Comparison of ENCODE assay signal across 20 cellular contexts in the genomic region with DNA sequence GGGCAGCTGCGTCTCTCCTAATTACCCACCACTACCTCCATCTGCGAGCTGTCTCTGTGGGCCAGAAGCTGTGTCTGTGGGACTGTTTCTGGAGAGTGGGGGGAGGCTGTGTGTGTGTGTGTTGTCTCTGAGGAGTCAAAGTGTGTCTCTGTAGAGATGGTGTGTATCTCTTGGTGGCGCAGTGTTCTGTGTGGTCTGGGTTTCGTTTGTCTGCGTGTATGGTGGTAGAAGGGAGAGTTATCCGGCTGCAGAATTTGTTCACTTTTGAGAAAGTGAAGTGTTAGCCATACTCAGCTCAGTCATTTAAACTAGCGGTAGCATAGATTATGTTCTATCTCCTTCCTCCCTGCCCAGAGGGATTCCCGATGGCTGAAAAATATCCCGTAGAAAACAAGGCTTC. TPM values are rescaled to one million over a fixed set of nuclear protein-coding genes. Genes with fewer than 3 reads are reported as not detected.
DNase-seq lines count a peak whose midpoint lies in the region; ATAC-seq, FAIRE-seq and TF ChIP-seq lines count a peak whose summit lies in the region.
"Had no signal": no experiment of that assay in that cellular context is flagged by ENCODE, and none has a peak within 500 bp of the region (broad histone marks: within the 10 kb centered on the region; RNA-seq: fewer than 3 reads in every experiment).

No MANE protein-coding gene starts in this region.

- no peak overlapping the region for H3K9ac ChIP-seq in endothelial cell of umbilical vein (replicated peaks; ENCODE audit: extremely low read depth, insufficient read depth, low read length)
- H3K9ac ChIP-seq: BLaER1 treated with 17β-estradiol and CSF1 and Interleukin-3, amounts not matched to agents 10 nM and 100 nM had no signal

- H2AFZ ChIP-seq in endothelial cell of umbilical vein (ENCODE audit: low read depth, low read length) = peak overlapping the region; percentile 85

- H3K79me2 ChIP-seq in endothelial cell of umbilical vein (ENCODE audit: control insufficient read depth, insufficient read depth, low read length) = peaks cover 11% of the 10 kb centered on the region

- no TSS peak for BruUV-seq in endothelial cell of umbilical vein (replicated peaks; lab: Mats Ljungman, UMichigan)

- no peaks in the 10 kb centered on the region for H3K9me1 ChIP-seq in endothelial cell of umbilical vein (replicated peaks; ENCODE audit: control insufficient read depth, extremely low read depth, insufficient read depth, low read length)

- no peaks in the 10 kb centered on the region for H3K9me3 Mint-ChIP-seq in type B pancreatic cell
- no peaks in the 10 kb centered on the region for H3K9me3 Mint-ChIP-seq in stimulated activated naive CD8-positive, alpha-beta T cell treated with anti-CD3 and anti-CD28 coated beads, Interleukin-15, amount 100 ng/mL, for 72 hours

- no peaks in the 10 kb centered on the region for H4K20me1 ChIP-seq in endothelial cell of umbilical vein (replicated peaks; ENCODE audit: control insufficient read depth, extremely low read depth, insufficient read depth, low read length)

- H3K27ac Mint-ChIP-seq in type B pancreatic cell = no peak overlapping the region
- H3K27ac Mint-ChIP-seq in stimulated activated naive CD8-positive, alpha-beta T cell treated with anti-CD3 and anti-CD28 coated beads, Interleukin-15, amount 100 ng/mL, for 72 hours = no peak overlapping the region
- H3K27ac Mint-ChIP-seq: CD4-positive, CD25-positive, alpha-beta regulatory T cell had no signal

- H3K27me3 Mint-ChIP-seq in type B pancreatic cell = peaks cover 86% of the 10 kb centered on the region
- peaks cover 78% of the 10 kb centered on the region for H3K27me3 Mint-ChIP-seq in stimulated activated naive CD8-positive, alpha-beta T cell treated with anti-CD3 and anti-CD28 coated beads, Interleukin-15, amount 100 ng/mL, for 72 hours

- ATAC-seq in left cardiac atrium = no peak
- ATAC-seq in HG02623 (IDR thresholded peaks at IDR 0.05; ENCODE audit: unreplicated experiment) = no peak
- no peak for ATAC-seq in stimulated activated naive CD8-positive, alpha-beta T cell treated with anti-CD3 and anti-CD28 coated beads, Interleukin-15, amount 100 ng/mL, for 72 hours
- ATAC-seq in left ventricle myocardium superior = no peak

- peaks cover 23% of the 10 kb centered on the region for H3K4me1 ChIP-seq in left ventricle myocardium inferior
- peaks cover 33% of the 10 kb centered on the region for H3K4me1 ChIP-seq in endothelial cell of umbilical vein (ENCODE audit: control insufficient read depth, extremely low read depth, insufficient read depth, low read length)

- intact Hi-C loops in left ventricle myocardium inferior (cut with micrococcal nuclease) (no loop called here), left cardiac atrium (cut with DNase I) (no loop called here), endothelial cell of umbilical vein (cut with micrococcal nuclease) (loop anchor here (2.0 to 5.0 kb wide), 2 partner anchors 279 to 301 kb away; no protein-coding TSS in a partner anchor), left ventricle myocardium superior (cut with micrococcal nuclease) (no loop called here)

- no peaks in the 10 kb centered on the region for H3K36me3 Mint-ChIP-seq in type B pancreatic cell
- H3K36me3 Mint-ChIP-seq: CD4-positive, CD25-positive, alpha-beta regulatory T cell had no signal

- H3K4me3 Mint-ChIP-seq in type B pancreatic cell = peak overlapping the region; percentile 18
- no peak overlapping the region for H3K4me3 Mint-ChIP-seq in stimulated activated naive CD8-positive, alpha-beta T cell treated with anti-CD3 and anti-CD28 coated beads, Interleukin-15, amount 100 ng/mL, for 72 hours

- peaks cover 18% of the 10 kb centered on the region for H3K4me1 Mint-ChIP-seq in type B pancreatic cell (ENCODE audit: unreplicated experiment)
- H3K4me1 Mint-ChIP-seq in stimulated activated naive CD8-positive, alpha-beta T cell treated with anti-CD3 and anti-CD28 coated beads, Interleukin-15, amount 100 ng/mL, for 72 hours = peaks cover 19% of the 10 kb centered on the region

- H3K4me2 ChIP-seq in endothelial cell of umbilical vein (ENCODE audit: insufficient read depth, low read length) = peak overlapping the region; percentile 93

- H3K36me3 ChIP-seq in left ventricle myocardium inferior (no peaks in the 10 kb centered on the region), endothelial cell of umbilical vein (ENCODE audit: control insufficient read depth in 2 of 2, extremely low read depth in 1 of 2, insufficient read depth in 2 of 2, low read length in 2 of 2) (no peaks in the 10 kb centered on the region)
- H3K36me3 ChIP-seq: BLaER1 treated with 17β-estradiol and CSF1 and Interleukin-3, amounts not matched to agents 10 nM and 100 nM; HAP-1 had no signal

- TF ChIP-seq CTCF in left ventricle myocardium inferior (IDR thresholded peaks at IDR 0.05; ENCODE audit: borderline replicate concordance) (no peak), endothelial cell of umbilical vein (IDR thresholded peaks at IDR 0.05; ENCODE audit: extremely low read depth in 1 of 2, insufficient read depth in 1 of 2, low read depth in 1 of 2, low read length in 2 of 2) (no peak), type B pancreatic cell (conservative IDR thresholded peaks at IDR 0.05) (no peak)

- DNase-seq in left ventricle myocardium inferior (no peak), left cardiac atrium (no peak), cerebellar cortex (ENCODE audit: low spot score) (peak; percentile 56), endothelial cell of umbilical vein (ENCODE audit: low read depth, low spot score) (peak; percentile 67), type B pancreatic cell (ENCODE audit: extremely low spot score, unreplicated experiment) (no peak), left ventricle myocardium superior (no peak)
- DNase-seq in stimulated activated naive CD8-positive, alpha-beta T cell treated with anti-CD3 and anti-CD28 coated beads, Interleukin-15, amount 100 ng/mL, for 72 hours = no peak
- DNase-seq: AML-193; CD4-positive, CD25-positive, alpha-beta regulatory T cell; DMS 273 treated with DMSO at 0.1 percent for 48 hours; DMS79 had no signal

- H3K4me3 ChIP-seq in left ventricle myocardium inferior (peak overlapping the region; percentile 75), endothelial cell of umbilical vein (replicated peaks in 1 of 3; ENCODE audit: insufficient read depth in 1 of 3, low read depth in 1 of 3, low read length in 3 of 3) (peak overlapping the region; percentile 1 to 79 (median 6))

- CTCF ChIA-PET in endothelial cell of umbilical vein (lab: Charles Lee) = interaction anchor here (0.7 to 7.6 kb wide), 17 partner anchors 27 to 489 kb away, joined by 3 to 119 read pairs (median 4); no protein-coding TSS in a partner anchor

- H3K27ac ChIP-seq in left ventricle myocardium inferior (replicated peaks) (no peak overlapping the region), endothelial cell of umbilical vein (ENCODE audit: insufficient read depth, low read depth, low read length) (no peak overlapping the region)
- H3K27ac ChIP-seq: 22Rv1; BLaER1 treated with 17β-estradiol and CSF1 and Interleukin-3, amounts not matched to agents 10 nM and 100 nM; HL-60 had no signal

- no peak for TF ChIP-seq POLR2A in endothelial cell of umbilical vein (IDR thresholded peaks at IDR 0.05; ENCODE audit: low read depth, low read length)

- peak; percentile 15 for FAIRE-seq in endothelial cell of umbilical vein (lab: Jason Lieb, UNC)
- FAIRE-seq: G401.6, GM12891, H1 had no signal

- POLR2A ChIA-PET in endothelial cell of umbilical vein (lab: Charles Lee) = no interaction called here

- H3K27me3 ChIP-seq in left ventricle myocardium inferior (ENCODE audit: low read depth) (peaks cover 41% of the 10 kb centered on the region), endothelial cell of umbilical vein (ENCODE audit: control insufficient read depth in 2 of 2, insufficient read depth in 2 of 2, low read length in 2 of 2) (no peaks in the 10 kb centered on the region)

- dilution Hi-C loops in endothelial cell of umbilical vein (cut with MboI; ENCODE audit: extremely low pct_ligation_motif_present, low sequenced_read_pairs) = no loop called here

- H3K9me3 ChIP-seq in left ventricle myocardium inferior (replicated peaks) (no peaks in the 10 kb centered on the region), endothelial cell of umbilical vein (replicated peaks; ENCODE audit: control insufficient read depth, insufficient read depth, low read length) (no peaks in the 10 kb centered on the region)
- H3K9me3 ChIP-seq: BLaER1 treated with 17β-estradiol and CSF1 and Interleukin-3, amounts not matched to agents 10 nM and 100 nM; HAP-1 had no signal

TF ChIP-seq in endothelial cell of umbilical vein, 7 proteins besides CTCF, POLR2A, EP300 and RAD21:
- TF ChIP-seq EZH2 (IDR thresholded peaks at IDR 0.05; ENCODE audit: borderline replicate concordance, low read depth, low read length, severe bottlenecking) (no peak), GATA2 (IDR thresholded peaks at IDR 0.05; ENCODE audit: insufficient read depth, insufficient read length, low read depth, low read length) (no peak), POLR2AphosphoS5 (IDR thresholded peaks at IDR 0.05; ENCODE audit: insufficient read depth, low read depth, low read length) (no peak), FOS (IDR thresholded peaks at IDR 0.05; ENCODE audit: borderline replicate concordance, insufficient read depth, low read length) (no peak), JUN (IDR thresholded peaks at IDR 0.05; ENCODE audit: borderline replicate concordance, insufficient read depth, insufficient read length, low read depth) (no peak), MYC (IDR thresholded peaks at IDR 0.05; ENCODE audit: low read depth, low read length) (no peak)
- TF ChIP-seq, protein P1, sequence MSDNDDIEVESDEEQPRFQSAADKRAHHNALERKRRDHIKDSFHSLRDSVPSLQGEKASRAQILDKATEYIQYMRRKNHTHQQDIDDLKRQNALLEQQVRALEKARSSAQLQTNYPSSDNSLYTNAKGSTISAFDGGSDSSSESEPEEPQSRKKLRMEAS (IDR thresholded peaks at IDR 0.05; ENCODE audit: insufficient read depth, insufficient read length) = no peak

RNA-seq across cellular contexts. Expression of gene MYRIP, which starts 2.2 kb away (rescaled TPM):
- total RNA-seq in left ventricle myocardium inferior (1.5 TPM), left cardiac atrium (1 to 10 TPM; 2.3 to 6.8 TPM), endothelial cell of umbilical vein (8.9 and 11.9 TPM in 2 replicates), type B pancreatic cell (ENCODE audit: low replicate concordance) (0.38 and 0.53 TPM in 2 replicates), left ventricle myocardium superior (0.84 TPM)
- polyA plus RNA-seq in endothelial cell of umbilical vein = 4.7 and 6.7 TPM in 2 replicates
- polyA plus RNA-seq in endothelial cell of umbilical vein (2011; cell fraction: cytosol; rRNA removed) = 8.2 and 9.6 TPM in 2 replicates
- 11.1 and 15.7 TPM in 2 replicates for polyA plus RNA-seq in endothelial cell of umbilical vein (2011; cell fraction: nucleus; rRNA removed)
- polyA plus RNA-seq in endothelial cell of umbilical vein (2012) = 8.1 and 10.7 TPM in 2 replicates
- 12.2 and 14.5 TPM in 2 replicates for polyA minus RNA-seq in endothelial cell of umbilical vein
- not detected for polyA minus RNA-seq in endothelial cell of umbilical vein (2011; cell fraction: cytosol; rRNA and poly(A)+ RNA removed)
- 18.4 and 23.9 TPM in 2 replicates for polyA minus RNA-seq in endothelial cell of umbilical vein (2011; cell fraction: nucleus; rRNA and poly(A)+ RNA removed)
- total RNA-seq: A673; CD4-positive, CD25-positive, alpha-beta regulatory T cell had no signal
- polyA plus RNA-seq: CD4-positive, CD25-positive, alpha-beta regulatory T cell had no signal

Comparison
In these comparisons a context has a peak if more than half of its experiments do, and no peak if none do; other contexts are left out.
1. DNase-seq: peak in cerebellar cortex (single experiment) and endothelial cell of umbilical vein (single experiment); none in left ventricle myocardium inferior (single experiment), left cardiac atrium (single experiment), type B pancreatic cell (single experiment), stimulated activated naive CD8-positive, alpha-beta T cell treated with anti-CD3 and anti-CD28 coated beads, Interleukin-15, amount 100 ng/mL, for 72 hours (0 of 2) and left ventricle myocardium superior (single experiment).